In the genomic region with DNA sequence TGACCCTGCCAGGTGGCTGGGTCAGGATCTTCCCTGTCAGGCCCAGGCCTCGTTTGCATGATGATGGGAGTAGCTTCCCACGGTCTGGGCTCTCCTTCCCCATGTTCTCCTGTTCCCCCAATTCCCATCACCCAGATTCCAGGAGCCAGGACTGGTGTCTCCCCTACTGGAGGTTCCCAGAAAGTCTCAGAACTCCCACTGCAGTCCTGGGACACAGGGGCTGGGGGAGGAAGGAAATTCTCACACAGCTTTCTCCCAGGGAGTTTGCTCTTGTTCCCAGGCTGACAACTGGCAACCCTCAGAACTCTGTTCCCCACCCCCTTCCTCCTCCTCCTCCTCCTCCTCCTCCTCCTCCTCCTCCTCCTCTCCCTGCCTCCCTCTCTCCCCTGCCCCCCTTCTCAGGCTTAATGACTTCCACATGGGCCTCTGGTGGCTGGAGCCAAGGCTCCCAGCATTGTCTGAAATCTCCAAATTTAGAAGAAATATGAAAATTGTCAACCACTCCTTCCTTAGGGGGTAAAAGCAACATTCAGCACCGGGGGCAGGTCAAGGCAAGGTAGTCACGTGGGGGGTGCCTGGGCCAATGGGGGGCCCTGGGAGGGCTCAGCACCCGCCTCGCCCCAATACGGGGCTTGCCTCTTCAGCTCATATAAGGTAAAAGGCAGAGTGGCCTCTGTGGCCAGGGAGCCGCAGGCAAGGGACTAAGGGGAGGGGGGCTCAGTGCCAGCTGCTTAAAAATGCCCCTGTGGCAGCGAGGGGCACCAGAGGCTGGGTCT, we compare ENCODE assay signal across 11 cellular contexts. TPM values are rescaled to one million over a fixed set of nuclear protein-coding genes. Genes with fewer than 3 reads are reported as not detected.
DNase-seq lines count a peak whose midpoint lies in the region; ATAC-seq, FAIRE-seq and TF ChIP-seq lines count a peak whose summit lies in the region.
"Had no signal": no experiment of that assay in that cellular context is flagged by ENCODE, and none has a peak within 500 bp of the region (broad histone marks: within the 10 kb centered on the region; RNA-seq: fewer than 3 reads in every experiment).

No MANE protein-coding gene starts in this region.

- H3K36me3 Mint-ChIP-seq in astrocyte (ENCODE audit: low read depth, unreplicated experiment), result no peaks in the 10 kb centered on the region
- H3K36me3 Mint-ChIP-seq: CD14-positive monocyte, natural killer cell had no signal

- H3K4me3 Mint-ChIP-seq in astrocyte (ENCODE audit: unreplicated experiment), result peak overlapping the region; percentile 94
- H3K4me3 Mint-ChIP-seq: CD14-positive monocyte, natural killer cell had no signal

- intact Hi-C loops in heart left ventricle (cut with DNase I), result no loop called here

- peak in 1 of 2 donors; percentile 66 for TF ChIP-seq POLR2A in heart left ventricle (IDR thresholded peaks at IDR 0.05)
- no peak for TF ChIP-seq POLR2A in GM18505 (IDR thresholded peaks at IDR 0.05; ENCODE audit: borderline replicate concordance, extremely low read depth, insufficient read depth, insufficient read length)

- peak; percentile 43 for TF ChIP-seq CTCF in AG10803 (conservative IDR thresholded peaks at IDR 0.05; ENCODE audit: low read length)
- TF ChIP-seq CTCF in astrocyte (IDR thresholded peaks at IDR 0.05; ENCODE audit: insufficient read depth, low read depth, low read length), result no peak
- peak in 2 of 12 donors; percentile 7 to 10 for TF ChIP-seq CTCF in heart left ventricle (IDR thresholded peaks at IDR 0.05)

- H3K4me1 Mint-ChIP-seq in astrocyte (ENCODE audit: low read depth, unreplicated experiment), result peaks cover 48% of the 10 kb centered on the region
- H3K4me1 Mint-ChIP-seq: CD14-positive monocyte, natural killer cell had no signal

- peaks cover 45% of the 10 kb centered on the region for H4K20me1 ChIP-seq in astrocyte (ENCODE audit: insufficient read depth, low read length)

- H3K27ac ChIP-seq in astrocyte (ENCODE audit: low read depth, low read length) (peak overlapping the region; percentile 97), heart left ventricle (peak overlapping the region in 11 of 12 donors; percentile 53 to 97 (median 79)), trophoblast cell (ENCODE audit: low read depth, low read length) (no peak overlapping the region), substantia nigra (ENCODE audit: low read depth, low read length, poor library complexity, severe bottlenecking) (no peak overlapping the region)

- peak overlapping the region; percentile 99 for H3K4me3 ChIP-seq in AG10803 (ENCODE audit: low read length)
- peak overlapping the region; percentile 89 for H3K4me3 ChIP-seq in astrocyte (ENCODE audit: insufficient read depth, low read depth, low read length)
- H3K4me3 ChIP-seq in heart left ventricle, result peak overlapping the region; percentile 13 to 72 (median 48)
- H3K4me3 ChIP-seq in trophoblast cell (ENCODE audit: low read depth, low read length), result no peak overlapping the region

- DNase-seq in AG10803 (ENCODE audit: low read depth) (peak; percentile 98), astrocyte (ENCODE audit: low read depth) (peak; percentile 79), heart left ventricle (peak; percentile 78 to 84 (median 80)), trophoblast cell (no peak), substantia nigra (lab: John Stamatoyannopoulos, UW) (no peak), T-helper 2 cell (no peak)
- DNase-seq: natural killer cell; stimulated activated naive CD4-positive, alpha-beta T cell treated with Interleukin-2 at 50 U/mL for 16 hours had no signal

- peak overlapping the region; percentile 64 for H4K91ac ChIP-seq in trophoblast cell (ENCODE audit: low read depth, low read length)

- no peak overlapping the region for H2BK5ac ChIP-seq in trophoblast cell (ENCODE audit: low read depth, low read length, poor library complexity)

- H3K79me1 ChIP-seq in trophoblast cell (ENCODE audit: low read length), result peaks cover 15% of the 10 kb centered on the region

- H3K4ac ChIP-seq in trophoblast cell (ENCODE audit: low read depth, low read length), result no peak overlapping the region

- H3K27ac Mint-ChIP-seq in astrocyte (ENCODE audit: unreplicated experiment), result peak overlapping the region; percentile 80
- H3K27ac Mint-ChIP-seq: natural killer cell had no signal

- no peaks in the 10 kb centered on the region for H3K27me3 Mint-ChIP-seq in astrocyte (ENCODE audit: low read depth, unreplicated experiment)

- peak overlapping the region; percentile 93 for H3K9ac ChIP-seq in astrocyte (ENCODE audit: low read length)
- no peak overlapping the region for H3K9ac ChIP-seq in trophoblast cell (ENCODE audit: low read length)

- peak overlapping the region; percentile 55 for H2BK120ac ChIP-seq in trophoblast cell (ENCODE audit: insufficient read depth, low read length, poor library complexity)

- no peak for FAIRE-seq in astrocyte (lab: Jason Lieb, UNC)

- H3K4me2 ChIP-seq in astrocyte (ENCODE audit: low read length) (peak overlapping the region; percentile 96), trophoblast cell (ENCODE audit: low read length) (no peak overlapping the region)

- no peaks in the 10 kb centered on the region for H3K9me3 ChIP-seq in astrocyte (ENCODE audit: insufficient read depth, low read depth, low read length)
- no peaks in the 10 kb centered on the region for H3K9me3 ChIP-seq in heart left ventricle
- H3K9me3 ChIP-seq in trophoblast cell (ENCODE audit: insufficient read depth, low read depth, low read length), result no peaks in the 10 kb centered on the region

- H3K9me3 Mint-ChIP-seq in astrocyte (ENCODE audit: unreplicated experiment), result no peaks in the 10 kb centered on the region
- H3K9me3 Mint-ChIP-seq: CD14-positive monocyte, natural killer cell had no signal

- H4K12ac ChIP-seq in trophoblast cell (ENCODE audit: low read depth, low read length), result no peak overlapping the region

- WGBS in heart left ventricle, 4 donors, result 60 to 81% (median 64%) methylated on average over 9 of the region's 9 CpGs
- no CpG with 5 or more reads among the region's 9 CpGs for WGBS in trophoblast cell (ENCODE audit: extremely low coverage, insufficient coverage, insufficient read length)

- peak overlapping the region; percentile 38 for H2BK12ac ChIP-seq in trophoblast cell (ENCODE audit: low read length)

- H3K36me3 ChIP-seq in astrocyte (ENCODE audit: insufficient read depth, low read length) (peaks cover 3% of the 10 kb centered on the region), heart left ventricle (peaks cover 0 to 32% (median 0%) of the 10 kb centered on the region in 9 donors), trophoblast cell (ENCODE audit: control insufficient read depth in 1 of 2, insufficient read depth in 2 of 2, low read length in 2 of 2) (no peaks in the 10 kb centered on the region)

- ATAC-seq in heart left ventricle, result peak; percentile 70 to 87 (median 78)
- no peak for ATAC-seq in GM18505 (IDR thresholded peaks at IDR 0.05; ENCODE audit: unreplicated experiment)
- no peak for ATAC-seq in GM21515 (IDR thresholded peaks at IDR 0.05; ENCODE audit: unreplicated experiment)
- ATAC-seq: natural killer cell had no signal

- H3K79me2 ChIP-seq in astrocyte (ENCODE audit: insufficient read depth, low read length) (peaks cover 48% of the 10 kb centered on the region), trophoblast cell (ENCODE audit: control insufficient read depth, insufficient read depth, low read length, poor library complexity) (no peaks in the 10 kb centered on the region)

- H4K8ac ChIP-seq in trophoblast cell (ENCODE audit: low read depth, low read length), result no peak overlapping the region

- no peak overlapping the region for H3K23ac ChIP-seq in trophoblast cell (ENCODE audit: low read length)

- H3K27me3 ChIP-seq in astrocyte (ENCODE audit: insufficient read depth, low read length) (no peaks in the 10 kb centered on the region), heart left ventricle (no peaks in the 10 kb centered on the region), trophoblast cell (ENCODE audit: insufficient read depth, low read length) (no peaks in the 10 kb centered on the region)

- peak overlapping the region; percentile 21 for H2AK5ac ChIP-seq in trophoblast cell (ENCODE audit: low read length)

- H2AFZ ChIP-seq in astrocyte (ENCODE audit: low read depth, low read length) (no peak overlapping the region), trophoblast cell (ENCODE audit: insufficient read depth, low read length, poor library complexity) (no peak overlapping the region)

- H3K14ac ChIP-seq in trophoblast cell (ENCODE audit: low read length), result peak overlapping the region; percentile 13

- peaks cover 58% of the 10 kb centered on the region for H3K4me1 ChIP-seq in astrocyte (ENCODE audit: insufficient read depth, low read length)
- peaks cover 0 to 28% (median 7%) of the 10 kb centered on the region in 12 donors for H3K4me1 ChIP-seq in heart left ventricle
- peaks cover 23 to 42% of the 10 kb centered on the region in 2 experiments for H3K4me1 ChIP-seq in trophoblast cell (ENCODE audit: control insufficient read depth in 1 of 2, insufficient read depth in 2 of 2, low read length in 2 of 2)

- H3K18ac ChIP-seq in trophoblast cell (ENCODE audit: low read length), result no peak overlapping the region

RNA-seq across cellular contexts. Expression of gene IL17B, which starts 27.3 kb away (rescaled TPM):
- total RNA-seq in astrocyte (0.54 and 0.60 TPM in 2 replicates), heart left ventricle (under 1 TPM in 2 of 9 donors, not detected in 7; 0.35 to 0.42 TPM)
- polyA plus RNA-seq in heart left ventricle, result under 1 TPM in 1 of 2 donors, not detected in 1; 0.33 TPM
- 0.25 and 0.26 TPM in 2 replicates for polyA plus RNA-seq in trophoblast cell (2013)
- total RNA-seq: natural killer cell had no signal
- polyA plus RNA-seq: CD14-positive monocyte had no signal

RNA-seq across cellular contexts. Expression of gene PCYOX1L, which starts 48.5 kb away (rescaled TPM):
- 16.6 and 21.8 TPM in 2 replicates for total RNA-seq in astrocyte
- 1 to 10 TPM; 2.3 to 6.8 (median 3.7) TPM for total RNA-seq in heart left ventricle
- polyA plus RNA-seq in heart left ventricle, result 1 to 10 TPM; 2.3 to 6.5 TPM
- polyA plus RNA-seq in trophoblast cell (2013), result 2.2 and 2.4 TPM in 2 replicates

Comparison
In these comparisons a context has a peak if more than half of its experiments do, and no peak if none do; other contexts are left out.
1. DNase-seq: peak in AG10803 (single experiment), astrocyte (single experiment) and heart left ventricle (5 of 5); none in trophoblast cell (0 of 2), substantia nigra (0 of 49) and T-helper 2 cell (0 of 5).
2. H3K27ac ChIP-seq: peak in astrocyte (single experiment) and heart left ventricle (11 of 12); none in trophoblast cell (single experiment) and substantia nigra (single experiment).
3. ATAC-seq: peak in heart left ventricle (4 of 4); none in GM18505 (single experiment) and GM21515 (single experiment).